27 cellular contexts compared by ENCODE assay signal in genomic region chr11:57551941-57552340, GRCh38. TPM values are rescaled to one million over a fixed set of nuclear protein-coding genes. Genes with fewer than 3 reads are reported as not detected.
A peak's percentile ranks its signal among the peaks of the same experiment; 100 is the strongest.
DNase-seq lines count a peak whose midpoint lies in the region; ATAC-seq and TF ChIP-seq lines count a peak whose summit lies in the region.
"Had no signal": no experiment of that assay in that cellular context is flagged by ENCODE, and none has a peak within 500 bp of the region (broad histone marks: within the 10 kb centered on the region; RNA-seq: fewer than 3 reads in every experiment).

No MANE protein-coding gene starts in this region.

- peaks cover 0 to 14% of the 10 kb centered on the region in 2 donors for H3K36me3 ChIP-seq in body of pancreas (replicated peaks in 1 of 2; ENCODE audit: insufficient read depth in 1 of 2, low read depth in 2 of 2)

- H3K27me3 ChIP-seq in body of pancreas, result no peaks in the 10 kb centered on the region

- intact Hi-C loops in body of pancreas (cut with DNase I), result no loop called here
- intact Hi-C loops in activated naive CD4-positive, alpha-beta T cell treated with anti-CD3 and anti-CD28 coated beads for 36 hours (cut with micrococcal nuclease), result no loop called here

- H3K4me3 ChIP-seq in body of pancreas, result no peak overlapping the region
- H3K4me3 ChIP-seq: GM23248, SK-N-MC had no signal

- H3K27ac ChIP-seq in body of pancreas, result peak overlapping the region; percentile 69 to 73 (median 72)
- H3K27ac ChIP-seq: GM23248, SK-N-MC had no signal

- WGBS in body of pancreas, 2 donors, result 29 to 48% methylated on average over 4 of the region's 4 CpGs

- H3K36me3 Mint-ChIP-seq in activated T-cell treated with anti-CD3 and anti-CD28 coated beads, Interleukin-2, amount 50 U/mL, for 24 hours (ENCODE audit: low read depth), result peaks cover 97% of the 10 kb centered on the region
- peaks cover 5% of the 10 kb centered on the region for H3K36me3 Mint-ChIP-seq in T-helper 17 cell (ENCODE audit: low read depth)
- H3K36me3 Mint-ChIP-seq in stimulated activated effector memory CD8-positive, alpha-beta T cell treated with anti-CD3 and anti-CD28 coated beads, Interleukin-12 subunit alpha, Interleukin-12 subunit beta, amount 100 ng/mL, for 72 hours, result peaks cover 100% of the 10 kb centered on the region
- peaks cover 55% of the 10 kb centered on the region for H3K36me3 Mint-ChIP-seq in activated naive CD4-positive, alpha-beta T cell treated with anti-CD3 and anti-CD28 coated beads for 36 hours (ENCODE audit: low read depth)

- H3K9me3 Mint-ChIP-seq in activated T-cell treated with anti-CD3 and anti-CD28 coated beads, Interleukin-2, amount 50 U/mL, for 24 hours, result no peaks in the 10 kb centered on the region
- H3K9me3 Mint-ChIP-seq in stimulated activated effector memory CD8-positive, alpha-beta T cell treated with anti-CD3 and anti-CD28 coated beads, Interleukin-12 subunit alpha, Interleukin-12 subunit beta, amount 100 ng/mL, for 72 hours, result no peaks in the 10 kb centered on the region
- no peaks in the 10 kb centered on the region for H3K9me3 Mint-ChIP-seq in activated naive CD4-positive, alpha-beta T cell treated with anti-CD3 and anti-CD28 coated beads for 36 hours
- H3K9me3 Mint-ChIP-seq: CD8-positive, alpha-beta memory T cell; H9; IgD-negative memory B cell had no signal

- TF ChIP-seq POLR2A in body of pancreas (IDR thresholded peaks at IDR 0.05), result peak in 1 of 3 donors; percentile 26

- H3K27ac Mint-ChIP-seq in activated T-cell treated with anti-CD3 and anti-CD28 coated beads, Interleukin-2, amount 50 U/mL, for 24 hours, result peak overlapping the region; percentile 23
- peak overlapping the region; percentile 24 for H3K27ac Mint-ChIP-seq in T-helper 17 cell
- H3K27ac Mint-ChIP-seq in stimulated activated effector memory CD8-positive, alpha-beta T cell treated with anti-CD3 and anti-CD28 coated beads, Interleukin-12 subunit alpha, Interleukin-12 subunit beta, amount 100 ng/mL, for 72 hours, result peak overlapping the region; percentile 26
- no peak overlapping the region for H3K27ac Mint-ChIP-seq in activated naive CD4-positive, alpha-beta T cell treated with anti-CD3 and anti-CD28 coated beads for 36 hours
- H3K27ac Mint-ChIP-seq: H9, IgD-negative memory B cell had no signal

- H3K27me3 Mint-ChIP-seq in activated T-cell treated with anti-CD3 and anti-CD28 coated beads, Interleukin-2, amount 50 U/mL, for 24 hours, result no peaks in the 10 kb centered on the region
- no peaks in the 10 kb centered on the region for H3K27me3 Mint-ChIP-seq in T-helper 17 cell
- H3K27me3 Mint-ChIP-seq in activated naive CD4-positive, alpha-beta T cell treated with anti-CD3 and anti-CD28 coated beads for 36 hours (ENCODE audit: low read depth), result no peaks in the 10 kb centered on the region
- H3K27me3 Mint-ChIP-seq: CD8-positive, alpha-beta memory T cell; IgD-negative memory B cell had no signal

- CTCF ChIA-PET in activated naive CD4-positive, alpha-beta T cell treated with anti-CD3 and anti-CD28 coated beads for 36 hours (lab: Charles Lee), result interaction anchor here (0.5 to 2.3 kb wide), 3 partner anchors 26 to 89 kb away, joined by 3 to 5 read pairs (median 3); no protein-coding TSS in a partner anchor

- H3K9me3 ChIP-seq in T-helper 17 cell (ENCODE audit: control insufficient read depth, low read length, poor library complexity, severe bottlenecking) (no peaks in the 10 kb centered on the region), body of pancreas (no peaks in the 10 kb centered on the region)

- H3K4me1 Mint-ChIP-seq in activated T-cell treated with anti-CD3 and anti-CD28 coated beads, Interleukin-2, amount 50 U/mL, for 24 hours (ENCODE audit: low read depth), result peaks cover 19% of the 10 kb centered on the region
- H3K4me1 Mint-ChIP-seq in T-helper 17 cell, result peaks cover 13% of the 10 kb centered on the region
- H3K4me1 Mint-ChIP-seq in stimulated activated effector memory CD8-positive, alpha-beta T cell treated with anti-CD3 and anti-CD28 coated beads, Interleukin-12 subunit alpha, Interleukin-12 subunit beta, amount 100 ng/mL, for 72 hours, result peaks cover 19% of the 10 kb centered on the region
- peaks cover 15% of the 10 kb centered on the region for H3K4me1 Mint-ChIP-seq in activated naive CD4-positive, alpha-beta T cell treated with anti-CD3 and anti-CD28 coated beads for 36 hours (ENCODE audit: low read depth)

- TF ChIP-seq CTCF in body of pancreas (IDR thresholded peaks at IDR 0.05), result no peak

- no peak overlapping the region for H3K4me3 Mint-ChIP-seq in activated T-cell treated with anti-CD3 and anti-CD28 coated beads, Interleukin-2, amount 50 U/mL, for 24 hours
- no peak overlapping the region for H3K4me3 Mint-ChIP-seq in T-helper 17 cell
- no peak overlapping the region for H3K4me3 Mint-ChIP-seq in stimulated activated effector memory CD8-positive, alpha-beta T cell treated with anti-CD3 and anti-CD28 coated beads, Interleukin-12 subunit alpha, Interleukin-12 subunit beta, amount 100 ng/mL, for 72 hours
- H3K4me3 Mint-ChIP-seq in activated naive CD4-positive, alpha-beta T cell treated with anti-CD3 and anti-CD28 coated beads for 36 hours, result no peak overlapping the region
- H3K4me3 Mint-ChIP-seq: CD8-positive, alpha-beta memory T cell; H9 had no signal

- no peak for DNase-seq in activated T-cell treated with anti-CD3 and anti-CD28 coated beads, Interleukin-2, amount 50 U/mL, for 24 hours
- no peak for DNase-seq in activated T-cell treated with anti-CD3 and anti-CD28 coated beads, Interleukin-2, amount 50 U/mL, for 48 hours
- DNase-seq in T-helper 17 cell (no peak), body of pancreas (peak; percentile 70 to 82 (median 78))
- no peak for DNase-seq in stimulated activated effector memory CD8-positive, alpha-beta T cell treated with anti-CD3 and anti-CD28 coated beads, Interleukin-12 subunit alpha, Interleukin-12 subunit beta, amount 100 ng/mL, for 72 hours (ENCODE audit: low spot score in 2 of 2)
- no peak for DNase-seq in activated naive CD4-positive, alpha-beta T cell treated with anti-CD3 and anti-CD28 coated beads for 36 hours
- DNase-seq: 8988T; AML-193; C1 segment of cervical spinal cord; CD8-positive, alpha-beta memory T cell; GF-D8; GM23248; H9; Karpas-422; NCI-H1694 treated with DMSO at 0.1 percent for 48 hours; NCI-H2081 treated with DMSO at 0.1 percent for 48 hours; NCI-H2171 treated with DMSO at 0.1 percent for 48 hours; NCI-H526; OCI-M1; SHP77; SW 1271 had no signal

- ATAC-seq in T-helper 17 cell (no peak), body of pancreas (peak; percentile 93), GM19324 (IDR thresholded peaks at IDR 0.05; ENCODE audit: low FRiP score, unreplicated experiment) (no peak), GM21723 (IDR thresholded peaks at IDR 0.05; ENCODE audit: unreplicated experiment) (no peak)
- no peak for ATAC-seq in stimulated activated effector memory CD8-positive, alpha-beta T cell treated with anti-CD3 and anti-CD28 coated beads, Interleukin-12 subunit alpha, Interleukin-12 subunit beta, amount 100 ng/mL, for 72 hours

- peaks cover 24% of the 10 kb centered on the region for H3K4me1 ChIP-seq in body of pancreas

RNA-seq across cellular contexts. Expression of gene SMTNL1, which starts 14.5 kb away (rescaled TPM):
- total RNA-seq in T-helper 17 cell (not detected), body of pancreas (not detected)
- not detected for total RNA-seq in activated naive CD4-positive, alpha-beta T cell treated with anti-CD3 and anti-CD28 coated beads for 36 hours
- total RNA-seq: CD8-positive, alpha-beta memory T cell; GM23248; H9; MCF 10A; RPMI7951 had no signal

RNA-seq across cellular contexts. Expression of gene UBE2L6, which starts 15.5 kb away (rescaled TPM):
- total RNA-seq in T-helper 17 cell, result 10 to 100 TPM; 58.9 to 64.1 TPM
- 10 to 100 TPM in 1 of 2 donors, 1 to 10 TPM in 1; 7.9 to 17.4 TPM for total RNA-seq in body of pancreas
- total RNA-seq in activated naive CD4-positive, alpha-beta T cell treated with anti-CD3 and anti-CD28 coated beads for 36 hours, result 100 to 1,000 TPM; 187 to 194 TPM

RNA-seq across cellular contexts. Expression of gene TIMM10, which starts 21.4 kb away (rescaled TPM):
- total RNA-seq in T-helper 17 cell (10 to 100 TPM; 17.0 to 19.1 TPM), body of pancreas (10 to 100 TPM in 1 of 2 donors, 1 to 10 TPM in 1; 5.6 to 24.4 TPM)
- 100 to 1,000 TPM; 131 to 136 TPM for total RNA-seq in activated naive CD4-positive, alpha-beta T cell treated with anti-CD3 and anti-CD28 coated beads for 36 hours

RNA-seq across cellular contexts. Expression of gene SLC43A1, which starts 36.4 kb away (rescaled TPM):
- total RNA-seq in T-helper 17 cell (1 to 10 TPM; 7.8 to 8.0 TPM), body of pancreas (100 to 1,000 TPM in 1 of 2 donors, 10 to 100 TPM in 1; 87.7 to 128 TPM)
- total RNA-seq in activated naive CD4-positive, alpha-beta T cell treated with anti-CD3 and anti-CD28 coated beads for 36 hours, result 10 to 100 TPM; 26.5 to 29.7 TPM

RNA-seq across cellular contexts. Expression of gene SERPING1, which starts 45.5 kb away (rescaled TPM):
- total RNA-seq in T-helper 17 cell (under 1 TPM in 1 of 2 donors, not detected in 1; 0.57 TPM), body of pancreas (100 to 1,000 TPM; 166 to 216 TPM)
- total RNA-seq in activated naive CD4-positive, alpha-beta T cell treated with anti-CD3 and anti-CD28 coated beads for 36 hours, result under 1 TPM; 0.17 to 0.43 TPM
- total RNA-seq: CD8-positive, alpha-beta memory T cell; MCF 10A had no signal

Comparison
In these comparisons a context has a peak if more than half of its experiments do, and no peak if none do; other contexts are left out.
1. DNase-seq: peak in body of pancreas (4 of 4); none in activated T-cell treated with anti-CD3 and anti-CD28 coated beads, Interleukin-2, amount 50 U/mL, for 24 hours (single experiment), activated T-cell treated with anti-CD3 and anti-CD28 coated beads, Interleukin-2, amount 50 U/mL, for 48 hours (0 of 2), T-helper 17 cell (0 of 3), stimulated activated effector memory CD8-positive, alpha-beta T cell treated with anti-CD3 and anti-CD28 coated beads, Interleukin-12 subunit alpha, Interleukin-12 subunit beta, amount 100 ng/mL, for 72 hours (0 of 2) and activated naive CD4-positive, alpha-beta T cell treated with anti-CD3 and anti-CD28 coated beads for 36 hours (single experiment).
2. RNA of gene TIMM10, which starts 21.4 kb away (total RNA-seq): 131 to 136 TPM in activated naive CD4-positive, alpha-beta T cell treated with anti-CD3 and anti-CD28 coated beads for 36 hours; 5.6 to 24.4 TPM in body of pancreas and 17.0 to 19.1 TPM in T-helper 17 cell; every median in the first group is over 4 times any median in the second.